ENCODE assay signal across 28 cellular contexts in genomic region chr7:13021566-13021965, GRCh38.
DNase-seq lines count a peak whose midpoint lies in the region; ATAC-seq and TF ChIP-seq lines count a peak whose summit lies in the region.
"Had no signal": no experiment of that assay in that cellular context is flagged by ENCODE, and none has a peak within 500 bp of the region (broad histone marks: within the 10 kb centered on the region; RNA-seq: fewer than 3 reads in every experiment).

No MANE protein-coding gene starts in this region.

- no peak overlapping the region for H3K4me3 ChIP-seq in fibroblast of villous mesenchyme (ENCODE audit: low read depth, low read length)
- H3K4me3 ChIP-seq: A549, coronary artery, esophagus squamous epithelium, SK-N-MC, spleen, upper lobe of left lung had no signal

- DNase-seq in NCI-H82 (lab: John Stamatoyannopoulos, UW) (peak; percentile 6), NCI-H82 treated with DMSO at 0.1 percent for 48 hours (lab: John Stamatoyannopoulos, UW; ENCODE audit: unreplicated experiment) (no peak), fibroblast of villous mesenchyme (ENCODE audit: low read depth) (peak; percentile 41), smooth muscle cell of the brain vasculature (ENCODE audit: low read depth, low spot score) (peak; percentile 46), 8988T (no peak), Kasumi-1 (lab: John Stamatoyannopoulos, UW) (no peak)
- DNase-seq: activated CD4-positive, alpha-beta T cell treated with anti-CD3 and anti-CD28 coated beads for 4 hours; activated gamma-delta T cell treated with Interleukin-2 at 50 U/mL for 16 hours; activated naive CD8-positive, alpha-beta T cell treated with anti-CD3 and anti-CD28 coated beads, Interleukin-2, amount 50 U/mL, for 24 hours; activated T-cell treated with anti-CD3 and anti-CD28 coated beads, Interleukin-2, amount 50 U/mL, for 24 hours; DND-41; esophagus squamous epithelium; H9; KBM-7; MM.1S; NCI-H510A; occipital lobe; spleen; stimulated activated CD4-positive, alpha-beta T cell treated with anti-CD3 and anti-CD28 coated beads, Interleukin-2, amount 100 ng/mL, for 48 hours; substantia nigra; T-helper 2 cell; upper lobe of left lung had no signal

- no peak for ATAC-seq in GM18909 (IDR thresholded peaks at IDR 0.05; ENCODE audit: poor library complexity, unreplicated experiment)
- ATAC-seq: A549; activated naive CD8-positive, alpha-beta T cell treated with anti-CD3 and anti-CD28 coated beads, Interleukin-2, amount 50 U/mL, for 24 hours; stimulated activated effector memory CD8-positive, alpha-beta T cell treated with anti-CD3 and anti-CD28 coated beads, Interleukin-12 subunit alpha, Interleukin-12 subunit beta, amount 100 ng/mL, for 72 hours had no signal

- no peak for TF ChIP-seq CTCF in fibroblast of villous mesenchyme (IDR thresholded peaks at IDR 0.05; ENCODE audit: insufficient read depth, low read depth, low read length)

- H3K27ac ChIP-seq in angular gyrus (ENCODE audit: low read depth, low read length), result peak overlapping the region; percentile 30
- H3K27ac ChIP-seq: A549, coronary artery, esophagus squamous epithelium, SK-N-MC, spleen, upper lobe of left lung had no signal

Comparison
In these comparisons a context has a peak if more than half of its experiments do, and no peak if none do; other contexts are left out.
1. DNase-seq: peak in NCI-H82 (single experiment), fibroblast of villous mesenchyme (single experiment) and smooth muscle cell of the brain vasculature (single experiment); none in NCI-H82 treated with DMSO at 0.1 percent for 48 hours (single experiment), 8988T (single experiment) and Kasumi-1 (0 of 2).